ENCODE assay signal across 8 cellular contexts in genomic region chr2:43175187-43175490, GRCh38. TPM values are rescaled to one million over a fixed set of nuclear protein-coding genes. Genes with fewer than 3 reads are reported as not detected.
A peak's percentile ranks its signal among the peaks of the same experiment; 100 is the strongest.
DNase-seq lines count a peak whose midpoint lies in the region; ATAC-seq and TF ChIP-seq lines count a peak whose summit lies in the region.

No MANE protein-coding gene starts in this region.

- H3K27me3 Mint-ChIP-seq in activated naive CD4-positive, alpha-beta T cell treated with anti-CD3 and anti-CD28 coated beads for 36 hours (ENCODE audit: low read depth), result no peaks in the 10 kb centered on the region

- no peak for TF ChIP-seq CTCF in ascending aorta (IDR thresholded peaks at IDR 0.05)
- TF ChIP-seq CTCF in left lung (IDR thresholded peaks at IDR 0.05), result no peak
- TF ChIP-seq CTCF in transverse colon (IDR thresholded peaks at IDR 0.05), result no peak
- no peak for TF ChIP-seq CTCF in GM10266 (IDR thresholded peaks at IDR 0.05; ENCODE audit: control insufficient read depth, insufficient read depth, low read depth, missing control alignments)
- TF ChIP-seq CTCF in uterus (IDR thresholded peaks at IDR 0.05), result no peak

- peak overlapping the region; percentile 85 for H3K27ac Mint-ChIP-seq in activated naive CD4-positive, alpha-beta T cell treated with anti-CD3 and anti-CD28 coated beads for 36 hours

- H3K9me3 Mint-ChIP-seq in activated naive CD4-positive, alpha-beta T cell treated with anti-CD3 and anti-CD28 coated beads for 36 hours, result no peaks in the 10 kb centered on the region

- no peak for DNase-seq in activated naive CD4-positive, alpha-beta T cell treated with anti-CD3 and anti-CD28 coated beads for 36 hours
- DNase-seq in activated naive CD4-positive, alpha-beta T cell treated with Interleukin-2 at 50 U/mL for 16 hours, result no peak
- DNase-seq in ascending aorta (ENCODE audit: low spot score in 2 of 2), result no peak
- DNase-seq in left lung, result no peak
- no peak for DNase-seq in transverse colon
- no peak for DNase-seq in GM10266 (ENCODE audit: extremely low spot score)
- DNase-seq in uterus, result no peak
- no peak for DNase-seq in NCI-H187 treated with DMSO at 0.1 percent for 48 hours (lab: John Stamatoyannopoulos, UW)

- no peaks in the 10 kb centered on the region for H3K36me3 Mint-ChIP-seq in activated naive CD4-positive, alpha-beta T cell treated with anti-CD3 and anti-CD28 coated beads for 36 hours (ENCODE audit: low read depth)

- TF ChIP-seq EP300 in transverse colon (IDR thresholded peaks at IDR 0.05; ENCODE audit: low read depth), result no peak

- H3K36me3 ChIP-seq in ascending aorta (no peaks in the 10 kb centered on the region), left lung (no peaks in the 10 kb centered on the region), transverse colon (no peaks in the 10 kb centered on the region), uterus (no peaks in the 10 kb centered on the region)

- in situ Hi-C loops in transverse colon (cut with MboI; ENCODE audit: low pct_ligation_motif_present in 1 of 4, low pct_unique_long_range_greater_than_20kb in 1 of 4, low sequenced_read_pairs in 3 of 4), result no loop called here

- H3K4me1 ChIP-seq in ascending aorta (peaks cover 0 to 16% of the 10 kb centered on the region in 2 donors), left lung (peaks cover 14 to 83% of the 10 kb centered on the region in 2 donors), transverse colon (peaks cover 24 to 78% (median 40%) of the 10 kb centered on the region in 4 donors), uterus (peaks cover 0 to 15% of the 10 kb centered on the region in 2 donors)

- no peak for ATAC-seq in left lung

- no peak overlapping the region for H3K4me3 ChIP-seq in ascending aorta
- H3K4me3 ChIP-seq in left lung, result no peak overlapping the region
- no peak overlapping the region for H3K4me3 ChIP-seq in transverse colon
- no peak overlapping the region for H3K4me3 ChIP-seq in uterus

- peak overlapping the region; percentile 5 to 49 for H3K27ac ChIP-seq in ascending aorta
- H3K27ac ChIP-seq in left lung, result peak overlapping the region; percentile 73 to 85
- H3K27ac ChIP-seq in transverse colon, result peak overlapping the region; percentile 72 to 81 (median 77)
- peak overlapping the region in 1 of 2 donors; percentile 56 for H3K27ac ChIP-seq in uterus

- no peaks in the 10 kb centered on the region for H3K27me3 ChIP-seq in ascending aorta
- H3K27me3 ChIP-seq in left lung, result no peaks in the 10 kb centered on the region
- no peaks in the 10 kb centered on the region for H3K27me3 ChIP-seq in transverse colon
- no peaks in the 10 kb centered on the region for H3K27me3 ChIP-seq in uterus

- peaks cover 0 to 9% of the 10 kb centered on the region in 2 donors for H3K9me3 ChIP-seq in ascending aorta
- H3K9me3 ChIP-seq in left lung, result peaks cover 0 to 11% of the 10 kb centered on the region in 2 donors
- H3K9me3 ChIP-seq in transverse colon, result peaks cover 0 to 4% of the 10 kb centered on the region in 2 donors
- H3K9me3 ChIP-seq in uterus, result peaks cover 0 to 12% of the 10 kb centered on the region in 2 donors

- CTCF ChIA-PET in activated naive CD4-positive, alpha-beta T cell treated with anti-CD3 and anti-CD28 coated beads for 36 hours (lab: Charles Lee), result interaction anchor here (1.0 to 12.0 kb wide), 10 partner anchors 11 to 52 kb away, joined by 3 to 128 read pairs (median 6); partner anchors contain the start of gene ZFP36L2

- H3K4me3 Mint-ChIP-seq in activated naive CD4-positive, alpha-beta T cell treated with anti-CD3 and anti-CD28 coated beads for 36 hours, result no peak overlapping the region

- TF ChIP-seq POLR2A in transverse colon (IDR thresholded peaks at IDR 0.05), result no peak
- no peak for TF ChIP-seq POLR2A in uterus (IDR thresholded peaks at IDR 0.05)

- H3K4me1 Mint-ChIP-seq in activated naive CD4-positive, alpha-beta T cell treated with anti-CD3 and anti-CD28 coated beads for 36 hours (ENCODE audit: low read depth), result peaks cover 84% of the 10 kb centered on the region

- intact Hi-C loops in activated naive CD4-positive, alpha-beta T cell treated with anti-CD3 and anti-CD28 coated beads for 36 hours (cut with micrococcal nuclease), result loop anchor here (2.0 to 10.0 kb wide), 4 partner anchors 16 to 1040 kb away; partner anchors contain the start of gene COX7A2L
- intact Hi-C loops in ascending aorta (cut with DNase I) (no loop called here), left lung (cut with DNase I) (no loop called here), transverse colon (cut with DNase I; ENCODE audit: low total_unique reads) (no loop called here), uterus (cut with DNase I; ENCODE audit: low total_unique reads) (no loop called here)

RNA-seq across cellular contexts. Expression of gene ZFP36L2, which starts 51.3 kb away (rescaled TPM):
- total RNA-seq in activated naive CD4-positive, alpha-beta T cell treated with anti-CD3 and anti-CD28 coated beads for 36 hours, result 10 to 100 TPM; 37.3 to 38.4 TPM
- total RNA-seq in ascending aorta (148 TPM), left lung (100 to 1,000 TPM in 1 of 2 donors, 10 to 100 TPM in 1; 72.2 to 112 TPM), transverse colon (100 to 1,000 TPM; 114 to 305 (median 208) TPM), uterus (100 to 1,000 TPM in 1 of 4 donors, 10 to 100 TPM in 3; 18.2 to 209 (median 67.2) TPM)
